In the genomic region with DNA sequence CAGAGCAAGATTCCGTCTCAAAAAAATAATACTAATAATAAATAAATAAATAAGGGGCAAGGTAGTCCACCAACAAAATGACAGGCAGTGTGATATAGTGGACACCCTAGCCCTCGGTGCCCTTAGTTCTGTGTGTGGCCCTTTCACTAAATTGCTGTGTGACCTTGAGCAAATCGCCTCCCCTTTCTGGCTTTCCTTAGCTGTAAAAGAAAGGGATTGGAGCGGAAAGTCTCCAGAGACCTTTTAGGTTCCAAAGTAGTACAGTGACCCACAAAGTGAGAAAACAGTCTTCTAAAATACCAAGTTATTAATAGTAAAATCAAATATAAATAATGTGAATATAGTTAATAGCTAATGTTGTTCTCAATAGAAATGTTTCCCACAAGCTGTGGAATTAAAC, we compare ENCODE assay signal across 10 cellular contexts. TPM values are rescaled to one million over a fixed set of nuclear protein-coding genes. Genes with fewer than 3 reads are reported as not detected.
DNase-seq lines count a peak whose midpoint lies in the region; ATAC-seq, FAIRE-seq and TF ChIP-seq lines count a peak whose summit lies in the region.
"Had no signal": no experiment of that assay in that cellular context is flagged by ENCODE, and none has a peak within 500 bp of the region (broad histone marks: within the 10 kb centered on the region; RNA-seq: fewer than 3 reads in every experiment).

No MANE protein-coding gene starts in this region.

- TF ChIP-seq EP300 in GM12878 (IDR thresholded peaks at IDR 0.05; ENCODE audit: borderline replicate concordance in 1 of 2, control insufficient read depth in 1 of 2, low read depth in 2 of 2, low read length in 2 of 2) = no peak

- peaks cover 69% of the 10 kb centered on the region for H3K36me3 Mint-ChIP-seq in HFFc6 (ENCODE audit: low read depth)
- H3K36me3 Mint-ChIP-seq in stimulated activated effector memory CD8-positive, alpha-beta T cell treated with anti-CD3 and anti-CD28 coated beads, Interleukin-12 subunit alpha, Interleukin-12 subunit beta, amount 100 ng/mL, for 72 hours = peaks cover 86% of the 10 kb centered on the region
- H3K36me3 Mint-ChIP-seq: activated naive CD4-positive, alpha-beta T cell treated with anti-CD3 and anti-CD28 coated beads, Interleukin-2, amount 50 U/mL, for 24 hours had no signal

- BruUV-seq in GM12878 (replicated peaks; lab: Mats Ljungman, UMichigan) = no TSS peak

- H3K9ac ChIP-seq in GM12878 (ENCODE audit: control insufficient read depth, insufficient read depth, low read length) = no peak overlapping the region
- peak overlapping the region in 1 of 2 donors; percentile 77 for H3K9ac ChIP-seq in kidney (ENCODE audit: low read length in 2 of 2)

- H3K4me3 ChIP-seq in GM12878 (no peak overlapping the region), kidney (ENCODE audit: low read length in 2 of 2) (peak overlapping the region; percentile 37 to 45)

- H3K79me2 ChIP-seq in GM12878 (ENCODE audit: control insufficient read depth, insufficient read depth, low read length) = peaks cover 81% of the 10 kb centered on the region

- H2AFZ ChIP-seq in GM12878 (ENCODE audit: control insufficient read depth, low read depth, low read length) = no peak overlapping the region

- ATAC-seq in GM12878 (no peak), GM18858 (IDR thresholded peaks at IDR 0.05; ENCODE audit: unreplicated experiment) (no peak), GM21529 (IDR thresholded peaks at IDR 0.05; ENCODE audit: unreplicated experiment) (no peak), HG03432 (IDR thresholded peaks at IDR 0.05; ENCODE audit: unreplicated experiment) (no peak)
- no peak for ATAC-seq in stimulated activated effector memory CD8-positive, alpha-beta T cell treated with anti-CD3 and anti-CD28 coated beads, Interleukin-12 subunit alpha, Interleukin-12 subunit beta, amount 100 ng/mL, for 72 hours

- peaks cover 88% of the 10 kb centered on the region for H3K27me3 Mint-ChIP-seq in HFFc6 (ENCODE audit: insufficient read depth)
- H3K27me3 Mint-ChIP-seq: activated naive CD4-positive, alpha-beta T cell treated with anti-CD3 and anti-CD28 coated beads, Interleukin-2, amount 50 U/mL, for 24 hours had no signal

- H3K4me3 Mint-ChIP-seq in HFFc6 = peak overlapping the region; percentile 95
- peak overlapping the region; percentile 70 for H3K4me3 Mint-ChIP-seq in stimulated activated effector memory CD8-positive, alpha-beta T cell treated with anti-CD3 and anti-CD28 coated beads, Interleukin-12 subunit alpha, Interleukin-12 subunit beta, amount 100 ng/mL, for 72 hours
- H3K4me3 Mint-ChIP-seq: activated naive CD4-positive, alpha-beta T cell treated with anti-CD3 and anti-CD28 coated beads, Interleukin-2, amount 50 U/mL, for 24 hours had no signal

- H3K4me2 ChIP-seq in GM12878 (ENCODE audit: control insufficient read depth, insufficient read depth) = peak overlapping the region; percentile 67; the same call in 1 of the 2 replicates

- H3K9me3 Mint-ChIP-seq in HFFc6 = peaks cover 22% of the 10 kb centered on the region
- no peaks in the 10 kb centered on the region for H3K9me3 Mint-ChIP-seq in stimulated activated effector memory CD8-positive, alpha-beta T cell treated with anti-CD3 and anti-CD28 coated beads, Interleukin-12 subunit alpha, Interleukin-12 subunit beta, amount 100 ng/mL, for 72 hours
- H3K9me3 Mint-ChIP-seq: activated naive CD4-positive, alpha-beta T cell treated with anti-CD3 and anti-CD28 coated beads, Interleukin-2, amount 50 U/mL, for 24 hours had no signal

- H3K27ac ChIP-seq in GM12878 (ENCODE audit: control insufficient read depth, insufficient read depth) = 0 out of 2 replicates have a peak overlapping the region, but pooled peaks have one; percentile 6
- H3K27ac ChIP-seq in kidney (ENCODE audit: low read depth in 2 of 2, low read length in 2 of 2) = peak overlapping the region; percentile 95 to 97

- peaks cover 91% of the 10 kb centered on the region for H3K4me1 Mint-ChIP-seq in HFFc6 (ENCODE audit: low read depth)
- peaks cover 74% of the 10 kb centered on the region for H3K4me1 Mint-ChIP-seq in stimulated activated effector memory CD8-positive, alpha-beta T cell treated with anti-CD3 and anti-CD28 coated beads, Interleukin-12 subunit alpha, Interleukin-12 subunit beta, amount 100 ng/mL, for 72 hours

- WGBS in GM12878 (ENCODE audit: insufficient coverage, insufficient replicate concordance, low lambda C conversion rate, missing lambda C conversion rate) = 84% methylated on average over 4 of the region's 4 CpGs

- in situ Hi-C loops in GM12878 (cut with MboI) = no loop called here

- TF ChIP-seq CTCF in HFFc6 (IDR thresholded peaks at IDR 0.05) (no peak), GM12878 (IDR thresholded peaks at IDR 0.05 in 2 of 3, conservative IDR thresholded peaks at IDR 0.05 in 1 of 3; ENCODE audit: control insufficient read depth in 2 of 3, extremely low read depth in 1 of 3, insufficient read depth in 1 of 3, low read depth in 3 of 3, low read length in 3 of 3) (no peak), kidney (IDR thresholded peaks at IDR 0.05; ENCODE audit: borderline replicate concordance, extremely low read depth, insufficient read depth) (no peak)

- FAIRE-seq in GM12878 (lab: Jason Lieb, UNC) = no peak
- no peak for FAIRE-seq in kidney (lab: Jason Lieb, UNC)
- FAIRE-seq: TTC549 had no signal

- CTCF ChIA-PET in GM12878 (lab: Yijun Ruan, JAX) = interaction anchor here (5.0 to 25.7 kb wide), 2 partner anchors 7 to 25 kb away, joined by 43 to 1294 read pairs; no protein-coding TSS in a partner anchor

- RAD21 ChIA-PET in GM12878 (lab: Charles Lee; ENCODE audit: unreplicated experiment) = interaction anchor here (1.1 to 22.2 kb wide), 2 partner anchors 24 to 28 kb away, joined by 3 to 695 read pairs; no protein-coding TSS in a partner anchor

- no peak for DNase-seq in HFFc6
- DNase-seq in GM12878 (ENCODE audit: low read depth, low spot score) = no peak
- DNase-seq in kidney = no peak
- no peak for DNase-seq in stimulated activated effector memory CD8-positive, alpha-beta T cell treated with anti-CD3 and anti-CD28 coated beads, Interleukin-12 subunit alpha, Interleukin-12 subunit beta, amount 100 ng/mL, for 72 hours (ENCODE audit: low spot score in 2 of 2)
- DNase-seq in NCI-H2196 (lab: John Stamatoyannopoulos, UW; ENCODE audit: unreplicated experiment) = no peak

- peaks cover 56% of the 10 kb centered on the region for H3K4me1 ChIP-seq in GM12878 (ENCODE audit: control insufficient read depth, insufficient read depth, low read length)
- H3K4me1 ChIP-seq in kidney (ENCODE audit: control insufficient read depth in 1 of 2, insufficient read depth in 1 of 2, low read depth in 1 of 2, low read length in 2 of 2) = peaks cover 59 to 71% of the 10 kb centered on the region in 2 donors

- TF ChIP-seq RAD21 in GM12878 (IDR thresholded peaks at IDR 0.05; ENCODE audit: insufficient read depth, low read depth, low read length) = no peak

- intact Hi-C loops in GM12878 (cut with micrococcal nuclease; ENCODE audit: unreplicated experiment) = no loop called here
- intact Hi-C loops in kidney (cut with DNase I) = no loop called here

- POLR2A ChIA-PET in GM12878 (lab: Charles Lee) = interaction anchor here (0.6 to 12.7 kb wide), 8 partner anchors 8 to 72 kb away, joined by 3 to 128 read pairs (median 6); a partner anchor contains a TSS

- no peaks in the 10 kb centered on the region for H3K27me3 ChIP-seq in GM12878 (replicated peaks in 1 of 2; ENCODE audit: control insufficient read depth in 2 of 2, insufficient read depth in 2 of 2, low read length in 1 of 2)

- H3K9me3 ChIP-seq in GM12878 (replicated peaks; ENCODE audit: control insufficient read depth, insufficient read depth, low read length) (no peaks in the 10 kb centered on the region), kidney (ENCODE audit: control insufficient read depth in 1 of 2, low read length in 2 of 2) (no peaks in the 10 kb centered on the region)

- H3K27ac Mint-ChIP-seq in HFFc6 = peak overlapping the region; percentile 98
- H3K27ac Mint-ChIP-seq in stimulated activated effector memory CD8-positive, alpha-beta T cell treated with anti-CD3 and anti-CD28 coated beads, Interleukin-12 subunit alpha, Interleukin-12 subunit beta, amount 100 ng/mL, for 72 hours = peak overlapping the region; percentile 95
- H3K27ac Mint-ChIP-seq: activated naive CD4-positive, alpha-beta T cell treated with anti-CD3 and anti-CD28 coated beads, Interleukin-2, amount 50 U/mL, for 24 hours had no signal

- H3K36me3 ChIP-seq in GM12878 (ENCODE audit: control insufficient read depth in 2 of 2, insufficient read depth in 2 of 2, low read length in 1 of 2) (no peaks in the 10 kb centered on the region; a peak in 1 of 4 replicates), kidney (ENCODE audit: control insufficient read depth in 1 of 2, insufficient read depth in 2 of 2, low read length in 2 of 2) (no peaks in the 10 kb centered on the region)

- H4K20me1 ChIP-seq in GM12878 (ENCODE audit: control insufficient read depth, insufficient read depth) = no peaks in the 10 kb centered on the region

- SMC1A ChIA-PET in GM12878 (lab: Charles Lee; ENCODE audit: uncharacterized antibody, unreplicated experiment) = interaction anchor here (1.2 to 23.6 kb wide), 4 partner anchors 7 to 104 kb away, joined by 3 to 874 read pairs (median 48); no protein-coding TSS in a partner anchor

- no peak for TF ChIP-seq POLR2A in GM12878 (IDR thresholded peaks at IDR 0.05; ENCODE audit: low read depth, low read length)

RNA-seq across cellular contexts. Expression of a gene that starts 7.6 kb away (rescaled TPM):
- total RNA-seq in HFFc6 (2021; fragmentation: NEBNext Ultra II Directional; extraction: Animal tissue kit (Norgen Biotek cat#: 25700)) = 1,000 to 10,000 TPM; 1,238 to 1,664 (median 1,535) TPM
- 58.3 and 77.1 TPM in 2 replicates for total RNA-seq in GM12878 (2013; cell fraction: nucleolus; rRNA removed)
- total RNA-seq in GM12878 (2014; rRNA removed) (130 and 136 TPM in 2 replicates), GM12878 (2014; rRNA removed; fragmentation: Illumina TruSeq; extraction: Trizol) (31.6 and 35.1 TPM in 2 replicates), GM12878 (2021) (188 and 189 TPM in 2 replicates), kidney (384 TPM)
- 30.2 TPM for polyA plus RNA-seq in GM12878 (2011; ENCODE audit: low read depth)
- polyA plus RNA-seq in GM12878 (2011; rRNA removed) (37.3 and 52.9 TPM in 2 replicates), GM12878 (2014; fragmentation: Illumina TruSeq; extraction: Trizol) (9.6 and 30.1 TPM in 2 replicates), GM12878 (2014; fragmentation: Nextera tagmentation; extraction: Ambion mirVana) (1 to 10 TPM in 1 of 2 experiments, under 1 TPM in 1; 0.42 to 6.0 TPM), GM12878 (2014; rRNA removed) (101 and 109 TPM in 2 replicates), GM12878 (2016; fragmentation: Nextera tagmentation; extraction: Ambion mirVana) (100 to 1,000 TPM; 320 to 334 TPM), kidney (ENCODE audit: insufficient read depth, low read depth, low replicate concordance) (145 TPM)
- polyA plus RNA-seq in GM12878 (2011; cell fraction: cytosol; rRNA removed) = 76.4 and 82.6 TPM in 2 replicates
- polyA plus RNA-seq in GM12878 (2011; cell fraction: nucleus; rRNA removed) = 164 and 324 TPM in 2 replicates
- polyA plus RNA-seq in GM12878 (2012) = 32.4 and 54.8 TPM in 2 replicates
- 42.8 and 77.1 TPM in 2 replicates for polyA minus RNA-seq in GM12878 (2011; rRNA and poly(A)+ RNA removed)
- polyA minus RNA-seq in GM12878 (2011; cell fraction: cytosol; rRNA and poly(A)+ RNA removed) = 30.6 and 41.6 TPM in 2 replicates
- 32.8 and 46.7 TPM in 2 replicates for polyA minus RNA-seq in GM12878 (2011; cell fraction: nucleus; rRNA and poly(A)+ RNA removed)

RNA-seq across cellular contexts. Expression of a gene that starts 31.3 kb away (rescaled TPM):
- total RNA-seq in HFFc6 (2021; fragmentation: NEBNext Ultra II Directional; extraction: Animal tissue kit (Norgen Biotek cat#: 25700)) = 1 to 10 TPM in 2 of 6 experiments, under 1 TPM in 4; 0.71 to 1.1 (median 0.83) TPM
- total RNA-seq in GM12878 (2013; cell fraction: nucleolus; rRNA removed) = 64.1 and 65.1 TPM in 2 replicates
- total RNA-seq in GM12878 (2014; rRNA removed) (24.4 and 36.5 TPM in 2 replicates), GM12878 (2014; rRNA removed; fragmentation: Illumina TruSeq; extraction: Trizol) (16.5 and 17.2 TPM in 2 replicates), GM12878 (2021) (46.3 and 52.1 TPM in 2 replicates), kidney (45.9 TPM)
- 18.2 TPM for polyA plus RNA-seq in GM12878 (2011; ENCODE audit: low read depth)
- polyA plus RNA-seq in GM12878 (2011; rRNA removed) (10.5 and 20.9 TPM in 2 replicates), GM12878 (2014; fragmentation: Illumina TruSeq; extraction: Trizol) (25.7 and 31.2 TPM in 2 replicates), GM12878 (2014; fragmentation: Nextera tagmentation; extraction: Ambion mirVana) (1 to 10 TPM; 2.6 to 3.4 TPM), GM12878 (2014; rRNA removed) (34.4 and 38.4 TPM in 2 replicates), GM12878 (2016; fragmentation: Nextera tagmentation; extraction: Ambion mirVana) (10 to 100 TPM; 60.3 to 64.2 TPM), kidney (ENCODE audit: insufficient read depth, low read depth, low replicate concordance) (16.4 TPM)
- 24.1 and 29.5 TPM in 2 replicates for polyA plus RNA-seq in GM12878 (2011; cell fraction: cytosol; rRNA removed)
- 35.2 and 36.4 TPM in 2 replicates for polyA plus RNA-seq in GM12878 (2011; cell fraction: nucleus; rRNA removed)
- polyA plus RNA-seq in GM12878 (2012) = 25.7 and 38.9 TPM in 2 replicates
- 35.6 and 48.7 TPM in 2 replicates for polyA minus RNA-seq in GM12878 (2011; rRNA and poly(A)+ RNA removed)
- 21.6 and 23.9 TPM in 2 replicates for polyA minus RNA-seq in GM12878 (2011; cell fraction: cytosol; rRNA and poly(A)+ RNA removed)
- polyA minus RNA-seq in GM12878 (2011; cell fraction: nucleus; rRNA and poly(A)+ RNA removed) = 25.8 and 43.8 TPM in 2 replicates

RNA-seq across cellular contexts. Expression of a gene that starts 39.8 kb away (rescaled TPM):
- 1 to 10 TPM; 1.4 to 3.1 (median 2.2) TPM for total RNA-seq in HFFc6 (2021; fragmentation: NEBNext Ultra II Directional; extraction: Animal tissue kit (Norgen Biotek cat#: 25700))
- total RNA-seq in GM12878 (2013; cell fraction: nucleolus; rRNA removed) = 6.4 and 6.6 TPM in 2 replicates
- 1.6 and 2.1 TPM in 2 replicates for total RNA-seq in GM12878 (2014; rRNA removed)
- total RNA-seq in GM12878 (2014; rRNA removed; fragmentation: Illumina TruSeq; extraction: Trizol) = 1.6 and 1.8 TPM in 2 replicates
- total RNA-seq in GM12878 (2021) = 5.1 and 5.9 TPM in 2 replicates
- polyA plus RNA-seq in GM12878 (2011; ENCODE audit: low read depth) = 0.37 TPM
- polyA plus RNA-seq in GM12878 (2011; rRNA removed) = 2.3 and 2.8 TPM in 2 replicates
- 5.1 and 5.8 TPM in 2 replicates for polyA plus RNA-seq in GM12878 (2011; cell fraction: cytosol; rRNA removed)
- polyA plus RNA-seq in GM12878 (2011; cell fraction: nucleus; rRNA removed) = 7.3 and 9.3 TPM in 2 replicates
- 0.89 and 1.00 TPM in 2 replicates for polyA plus RNA-seq in GM12878 (2012)
- 3.2 and 4.0 TPM in 2 replicates for polyA plus RNA-seq in GM12878 (2014; fragmentation: Illumina TruSeq; extraction: Trizol)
- under 1 TPM; 0.11 to 0.27 TPM for polyA plus RNA-seq in GM12878 (2014; fragmentation: Nextera tagmentation; extraction: Ambion mirVana)
- polyA plus RNA-seq in GM12878 (2014; rRNA removed) = 3.2 and 3.3 TPM in 2 replicates
- under 1 TPM; 0.48 to 0.49 TPM for polyA plus RNA-seq in GM12878 (2016; fragmentation: Nextera tagmentation; extraction: Ambion mirVana)
- 3.7 and 6.0 TPM in 2 replicates for polyA minus RNA-seq in GM12878 (2011; rRNA and poly(A)+ RNA removed)
- polyA minus RNA-seq in GM12878 (2011; cell fraction: cytosol; rRNA and poly(A)+ RNA removed) = 4.8 and 6.2 TPM in 2 replicates
- polyA minus RNA-seq in GM12878 (2011; cell fraction: nucleus; rRNA and poly(A)+ RNA removed) = 3.5 and 5.5 TPM in 2 replicates
- 1.7 TPM for total RNA-seq in kidney
- polyA plus RNA-seq in kidney (ENCODE audit: insufficient read depth, low read depth, low replicate concordance) = 1.0 TPM

Comparison
In these comparisons a context has a peak if more than half of its experiments do, and no peak if none do; other contexts are left out.
1. RNA of a gene that starts 31.3 kb away (total RNA-seq): 45.9 TPM in kidney (single experiment) and 16.5 to 65.1 TPM in GM12878; 0.71 to 1.1 TPM in HFFc6; every median in the first group is over 4 times any median in the second.